In genomic region chr17:17915183-17915582, GRCh38 we compare ENCODE assay signal across 20 cellular contexts.
"Had no signal": no experiment of that assay in that cellular context is flagged by ENCODE, and none has a peak within 500 bp of the region (broad histone marks: within the 10 kb centered on the region; RNA-seq: fewer than 3 reads in every experiment).

No MANE protein-coding gene starts in this region.

- DNase-seq: effector CD8-positive, alpha-beta T cell; gastrocnemius medialis; islet precursor cell; mammary epithelial cell; natural killer cell; occipital lobe; retina; right lobe of liver; stimulated activated CD4-positive, alpha-beta T cell treated with anti-CD3 and anti-CD28 coated beads, Interleukin-2, amount 100 ng/mL, for 24 hours; stimulated activated CD4-positive, alpha-beta T cell treated with anti-CD3 and anti-CD28 coated beads, Interleukin-4, amount 100 ng/mL, for 4 hours; stimulated activated naive B cell treated with anti-CD40 and anti-IgM and Interleukin-4, amounts not matched to agents 10 μg/mL and 1 μg/mL and 100 μg/mL, for 72 hours; stimulated activated naive CD8-positive, alpha-beta T cell treated with anti-CD3 and anti-CD28 coated beads, Interleukin-15, amount 100 ng/mL, for 72 hours; trophoblast cell had no signal

- H3K27me3 ChIP-seq: gastrocnemius medialis, right lobe of liver had no signal

- H3K36me3 Mint-ChIP-seq: natural killer cell had no signal

- H3K4me1 ChIP-seq: parathyroid adenoma had no signal

- H3K27me3 Mint-ChIP-seq: stimulated activated naive B cell treated with anti-CD40 and anti-IgM and Interleukin-4, amounts not matched to agents 10 μg/mL and 1 μg/mL and 100 μg/mL, for 72 hours; stimulated activated naive CD8-positive, alpha-beta T cell treated with anti-CD3 and anti-CD28 coated beads, Interleukin-15, amount 100 ng/mL, for 72 hours had no signal

- H3K4me3 ChIP-seq: coronary artery, gastrocnemius medialis, prostate gland, right lobe of liver, skin epidermis, thoracic aorta had no signal

- H3K9me3 ChIP-seq: gastrocnemius medialis, prostate gland, right lobe of liver, thoracic aorta had no signal

- H3K27ac ChIP-seq: coronary artery, parathyroid adenoma, right lobe of liver, thoracic aorta had no signal

- H3K4me3 Mint-ChIP-seq: natural killer cell; stimulated activated naive B cell treated with anti-CD40 and anti-IgM and Interleukin-4, amounts not matched to agents 10 μg/mL and 1 μg/mL and 100 μg/mL, for 72 hours; stimulated activated naive CD8-positive, alpha-beta T cell treated with anti-CD3 and anti-CD28 coated beads, Interleukin-15, amount 100 ng/mL, for 72 hours had no signal

- ATAC-seq: esophagus mucosa; gastrocnemius medialis; left lobe of liver; natural killer cell; right lobe of liver; stimulated activated naive B cell treated with anti-CD40 and anti-IgM and Interleukin-4, amounts not matched to agents 10 μg/mL and 1 μg/mL and 100 μg/mL, for 72 hours; stimulated activated naive CD8-positive, alpha-beta T cell treated with anti-CD3 and anti-CD28 coated beads, Interleukin-15, amount 100 ng/mL, for 72 hours had no signal

- H3K36me3 ChIP-seq: gastrocnemius medialis, prostate gland, right lobe of liver, thoracic aorta had no signal

- H3K9me3 Mint-ChIP-seq: natural killer cell; stimulated activated naive B cell treated with anti-CD40 and anti-IgM and Interleukin-4, amounts not matched to agents 10 μg/mL and 1 μg/mL and 100 μg/mL, for 72 hours; stimulated activated naive CD8-positive, alpha-beta T cell treated with anti-CD3 and anti-CD28 coated beads, Interleukin-15, amount 100 ng/mL, for 72 hours had no signal
